Comparison of ENCODE assay signal across 20 cellular contexts in the genomic region with DNA sequence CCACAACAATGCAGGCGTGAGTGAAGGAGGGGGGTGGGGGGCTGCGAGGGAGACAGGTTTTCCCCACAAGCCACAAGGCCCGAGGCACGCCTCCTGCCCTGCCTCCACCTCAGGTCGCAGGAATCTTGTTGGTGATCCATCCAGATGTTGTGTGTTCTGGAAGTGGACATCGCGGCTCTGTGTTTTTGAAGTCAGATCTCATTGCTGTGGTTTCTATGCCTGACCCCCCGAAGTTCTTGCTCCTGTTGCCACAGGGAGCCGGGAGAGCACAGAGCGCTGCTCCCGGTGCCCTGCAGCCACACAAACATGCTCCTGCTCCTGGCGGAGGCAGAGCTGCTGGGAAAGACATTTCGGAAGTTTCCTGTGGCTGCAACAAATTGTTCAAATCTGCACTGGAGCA.
"Had no signal": no experiment of that assay in that cellular context is flagged by ENCODE, and none has a peak within 500 bp of the region (broad histone marks: within the 10 kb centered on the region; RNA-seq: fewer than 3 reads in every experiment).

No MANE protein-coding gene starts in this region.

- H3K4me3 Mint-ChIP-seq: activated naive CD4-positive, alpha-beta T cell treated with anti-CD3 and anti-CD28 coated beads, Interleukin-2, amount 10 ng/mL, durations not matched to agents 7 days and 5 days; activated naive CD8-positive, alpha-beta T cell treated with anti-CD3 and anti-CD28 coated beads, Interleukin-2, amount 50 U/mL, for 24 hours; activated T-cell treated with anti-CD3 and anti-CD28 coated beads, Interleukin-2, amount 50 U/mL, for 4 hours; brain; neural crest cell; stimulated activated naive B cell treated with anti-CD40 and anti-IgM and Interleukin-4, amounts not matched to agents 10 μg/mL and 1 μg/mL and 100 μg/mL, for 72 hours; T-helper 1 cell treated with Interleukin-12 subunit alpha and Interleukin-12 subunit beta and Interleukin-4 antibody, amounts not matched to agents 30 μg/mL and 1 μg/mL, for 36 hours had no signal

- H3K27me3 Mint-ChIP-seq: activated naive CD4-positive, alpha-beta T cell treated with anti-CD3 and anti-CD28 coated beads, Interleukin-2, amount 10 ng/mL, durations not matched to agents 7 days and 5 days; activated naive CD8-positive, alpha-beta T cell treated with anti-CD3 and anti-CD28 coated beads, Interleukin-2, amount 50 U/mL, for 24 hours; stimulated activated naive B cell treated with anti-CD40 and anti-IgM and Interleukin-4, amounts not matched to agents 10 μg/mL and 1 μg/mL and 100 μg/mL, for 72 hours had no signal

- H3K9me3 Mint-ChIP-seq: activated naive CD4-positive, alpha-beta T cell treated with anti-CD3 and anti-CD28 coated beads, Interleukin-2, amount 10 ng/mL, durations not matched to agents 7 days and 5 days; activated naive CD8-positive, alpha-beta T cell treated with anti-CD3 and anti-CD28 coated beads, Interleukin-2, amount 50 U/mL, for 24 hours; neural crest cell; T-helper 1 cell treated with Interleukin-12 subunit alpha and Interleukin-12 subunit beta and Interleukin-4 antibody, amounts not matched to agents 30 μg/mL and 1 μg/mL, for 36 hours had no signal

- H3K27ac ChIP-seq: colonic mucosa, esophagus muscularis mucosa, thoracic aorta had no signal

- H3K4me2 ChIP-seq: smooth muscle cell had no signal

- H3K36me3 Mint-ChIP-seq: activated naive CD4-positive, alpha-beta T cell treated with anti-CD3 and anti-CD28 coated beads, Interleukin-2, amount 10 ng/mL, durations not matched to agents 7 days and 5 days; brain had no signal

- H3K4me3 ChIP-seq: colonic mucosa, esophagus muscularis mucosa, heart right ventricle, smooth muscle cell, thoracic aorta had no signal

- ATAC-seq: activated naive CD8-positive, alpha-beta T cell treated with anti-CD3 and anti-CD28 coated beads, Interleukin-2, amount 50 U/mL, for 24 hours; activated T-cell treated with anti-CD3 and anti-CD28 coated beads, Interleukin-2, amount 50 U/mL, for 4 hours; sciatic nerve; stimulated activated naive B cell treated with anti-CD40 and anti-IgM and Interleukin-4, amounts not matched to agents 10 μg/mL and 1 μg/mL and 100 μg/mL, for 72 hours had no signal

- H3K9me3 ChIP-seq: colonic mucosa, esophagus muscularis mucosa, heart right ventricle, thoracic aorta had no signal

- DNase-seq: activated CD4-positive, alpha-beta T cell treated with anti-CD3 and anti-CD28 coated beads, Interleukin-2, amount 50 U/mL, for 1 hour; activated CD4-positive, CD25-positive, alpha-beta regulatory T cell treated with anti-CD3 and anti-CD28 coated beads, Interleukin-2, amount 50 U/mL, for 72 hours; activated CD8-positive, alpha-beta memory T cell treated with anti-CD3 and anti-CD28 coated beads, Interleukin-2, amount 50 U/mL, for 4 hours; activated naive CD4-positive, alpha-beta T cell treated with anti-CD3 and anti-CD28 coated beads, Interleukin-2, amount 10 ng/mL, durations not matched to agents 7 days and 5 days; activated naive CD8-positive, alpha-beta T cell treated with anti-CD3 and anti-CD28 coated beads, Interleukin-2, amount 50 U/mL, for 24 hours; activated T-cell treated with anti-CD3 and anti-CD28 coated beads, Interleukin-2, amount 50 U/mL, for 4 hours; anterior cingulate cortex; central memory CD4-positive, alpha-beta T cell; colonic mucosa; heart right ventricle; kidney glomerular epithelial cell; midbrain; stimulated activated naive B cell treated with anti-CD40 and anti-IgM and Interleukin-4, amounts not matched to agents 10 μg/mL and 1 μg/mL and 100 μg/mL, for 72 hours had no signal

- H3K27me3 ChIP-seq: colonic mucosa, esophagus muscularis mucosa, heart right ventricle had no signal

- H3K36me3 ChIP-seq: colonic mucosa, esophagus muscularis mucosa, heart right ventricle, thoracic aorta had no signal

- H3K4me1 ChIP-seq: colonic mucosa had no signal

- H3K27ac Mint-ChIP-seq: activated naive CD4-positive, alpha-beta T cell treated with anti-CD3 and anti-CD28 coated beads, Interleukin-2, amount 10 ng/mL, durations not matched to agents 7 days and 5 days; activated naive CD8-positive, alpha-beta T cell treated with anti-CD3 and anti-CD28 coated beads, Interleukin-2, amount 50 U/mL, for 24 hours; T-helper 1 cell treated with Interleukin-12 subunit alpha and Interleukin-12 subunit beta and Interleukin-4 antibody, amounts not matched to agents 30 μg/mL and 1 μg/mL, for 36 hours had no signal

- H3K4me1 Mint-ChIP-seq: activated naive CD4-positive, alpha-beta T cell treated with anti-CD3 and anti-CD28 coated beads, Interleukin-2, amount 10 ng/mL, durations not matched to agents 7 days and 5 days; activated naive CD8-positive, alpha-beta T cell treated with anti-CD3 and anti-CD28 coated beads, Interleukin-2, amount 50 U/mL, for 24 hours; stimulated activated naive B cell treated with anti-CD40 and anti-IgM and Interleukin-4, amounts not matched to agents 10 μg/mL and 1 μg/mL and 100 μg/mL, for 72 hours had no signal
